In genomic region chr2:217893440-217893839, GRCh38 we compare ENCODE assay signal across 11 cellular contexts.
"Had no signal": no experiment of that assay in that cellular context is flagged by ENCODE, and none has a peak within 500 bp of the region (broad histone marks: within the 10 kb centered on the region; RNA-seq: fewer than 3 reads in every experiment).

No MANE protein-coding gene starts in this region.

- DNase-seq: activated CD8-positive, alpha-beta memory T cell treated with anti-CD3 and anti-CD28 coated beads, Interleukin-2, amount 50 U/mL, for 48 hours; activated CD8-positive, alpha-beta T cell treated with anti-CD3 and anti-CD28 coated beads, Interleukin-2, amount 10 ng/mL, durations not matched to agents 7 days and 5 days; activated naive CD4-positive, alpha-beta T cell; central memory CD4-positive, alpha-beta T cell; cortex of kidney; effector CD8-positive, alpha-beta T cell; mesenchymal stem cell; retina; stimulated activated CD4-positive, alpha-beta T cell treated with anti-CD3 and anti-CD28 coated beads, Interleukin-1b, Interleukin-23, amount 100 ng/mL, for 48 hours; T-helper 9 cell had no signal

- ATAC-seq: activated CD8-positive, alpha-beta T cell treated with anti-CD3 and anti-CD28 coated beads, Interleukin-2, amount 10 ng/mL, durations not matched to agents 7 days and 5 days; stimulated activated memory B cell treated with anti-CD40 and anti-IgM and Interleukin-4, amounts not matched to agents 10 μg/mL and 1 μg/mL and 100 μg/mL, for 72 hours had no signal
